In genomic region chr2:238586931-238587775, GRCh38 we compare ENCODE assay signal across 20 cellular contexts.
DNase-seq lines count a peak whose midpoint lies in the region; ATAC-seq and TF ChIP-seq lines count a peak whose summit lies in the region.
"Had no signal": no experiment of that assay in that cellular context is flagged by ENCODE, and none has a peak within 500 bp of the region (broad histone marks: within the 10 kb centered on the region; RNA-seq: fewer than 3 reads in every experiment).

No MANE protein-coding gene starts in this region.

- no peak overlapping the region for H3K4me2 ChIP-seq in mesendoderm (ENCODE audit: low read length)

- H3K4me3 ChIP-seq in mesendoderm (ENCODE audit: low read length) (no peak overlapping the region), spleen (no peak overlapping the region)
- H3K4me3 ChIP-seq: HAP-1, SJCRH30 had no signal

- H3K4me1 ChIP-seq in mesendoderm (ENCODE audit: control insufficient read depth, low read depth, low read length) = no peaks in the 10 kb centered on the region
- H3K4me1 ChIP-seq in spleen = no peaks in the 10 kb centered on the region
- H3K4me1 ChIP-seq: HAP-1, SJCRH30 had no signal

- no peak overlapping the region for H2BK120ac ChIP-seq in mesendoderm (ENCODE audit: low read depth, low read length)

- peaks cover 27% of the 10 kb centered on the region for H3K4me1 Mint-ChIP-seq in brain

- H4K8ac ChIP-seq in mesendoderm (ENCODE audit: low read depth, low read length) = no peak overlapping the region

- ATAC-seq in GM18511 (IDR thresholded peaks at IDR 0.05; ENCODE audit: unreplicated experiment) = no peak
- no peak for ATAC-seq in HG03571 (IDR thresholded peaks at IDR 0.05; ENCODE audit: unreplicated experiment)
- ATAC-seq: Panc1 had no signal

- H3K79me1 ChIP-seq in mesendoderm (ENCODE audit: low read length) = no peaks in the 10 kb centered on the region

- H3K36me3 ChIP-seq in mesendoderm (ENCODE audit: control insufficient read depth, insufficient read depth, low read length) (no peaks in the 10 kb centered on the region), spleen (no peaks in the 10 kb centered on the region)
- H3K36me3 ChIP-seq: HAP-1, SJCRH30 had no signal

- H3K27me3 ChIP-seq in mesendoderm (ENCODE audit: insufficient read depth, low read length, poor library complexity) (no peaks in the 10 kb centered on the region), spleen (replicated peaks in 1 of 7) (peaks cover 0 to 6% (median 0%) of the 10 kb centered on the region in 7 donors)
- H3K27me3 ChIP-seq: SJCRH30 had no signal

- H3K4me3 Mint-ChIP-seq in brain = peak overlapping the region in 4 of 5 experiments; percentile 34 to 61 (median 36)
- H3K4me3 Mint-ChIP-seq: CD14-positive monocyte had no signal

- no peaks in the 10 kb centered on the region for H3K36me3 Mint-ChIP-seq in brain
- H3K36me3 Mint-ChIP-seq: CD14-positive monocyte had no signal

- no peaks in the 10 kb centered on the region for H3K79me2 ChIP-seq in mesendoderm (ENCODE audit: control insufficient read depth, insufficient read depth, low read length)

- WGBS in mesendoderm (ENCODE audit: extremely low coverage, insufficient coverage, low lambda C conversion rate) = no CpG with 5 or more reads among the region's 16 CpGs
- 79 to 87% (median 82%) methylated on average over 12 to 16 of the region's 16 CpGs for WGBS in spleen, 5 donors

- H3K4ac ChIP-seq in mesendoderm (ENCODE audit: low read depth, low read length) = no peak overlapping the region

- no peak for TF ChIP-seq POLR2A in spleen (IDR thresholded peaks at IDR 0.05)

- no peak overlapping the region for H3K27ac ChIP-seq in mesendoderm (ENCODE audit: low read depth, low read length)
- H3K27ac ChIP-seq in spleen = no peak overlapping the region
- H3K27ac ChIP-seq: HL-60, SJCRH30 had no signal

- H3K9ac ChIP-seq in mesendoderm (ENCODE audit: low read length) = no peak overlapping the region

- H2AK5ac ChIP-seq in mesendoderm (ENCODE audit: low read length) = no peak overlapping the region

- H3K27me3 Mint-ChIP-seq in brain = no peaks in the 10 kb centered on the region

- DNase-seq in ELF-1 (ENCODE audit: low read depth, low spot score) = peak; percentile 61
- DNase-seq in mesendoderm = peak; percentile 16
- peak; percentile 62 for DNase-seq in spleen
- no peak for DNase-seq in SW 1271 (lab: John Stamatoyannopoulos, UW)
- no peak for DNase-seq in SKM-1 treated with dmso at 0.1 percent for 144 hours (lab: John Stamatoyannopoulos, UW; ENCODE audit: unreplicated experiment)
- DNase-seq: ACHN, GDM1, NCI-H1092, NCI-H1436 treated with DMSO at 0.1 percent for 48 hours, NCI-H2029 treated with DMSO at 0.1 percent for 48 hours, NCI-H2171, NCI-H526 had no signal

- TF ChIP-seq CTCF in brain (conservative IDR thresholded peaks at IDR 0.05) = no peak
- TF ChIP-seq CTCF in spleen (IDR thresholded peaks at IDR 0.05 in 8 of 11, conservative IDR thresholded peaks at IDR 0.05 in 3 of 11) = no peak

- peaks cover 0 to 5% (median 0%) of the 10 kb centered on the region in 8 donors for H3K9me3 ChIP-seq in spleen
- H3K9me3 ChIP-seq: HAP-1, SJCRH30 had no signal

- no peak overlapping the region for H3K18ac ChIP-seq in mesendoderm (ENCODE audit: low read length)

- peaks cover 7 to 21% (median 11%) of the 10 kb centered on the region in 5 experiments for H3K9me3 Mint-ChIP-seq in brain

- H2BK5ac ChIP-seq in mesendoderm (ENCODE audit: low read length) = no peak overlapping the region

- H4K5ac ChIP-seq in mesendoderm (ENCODE audit: low read length) = no peak overlapping the region

- intact Hi-C loops in spleen (cut with DNase I; ENCODE audit: low total_unique reads) = no loop called here

- H2BK15ac ChIP-seq in mesendoderm (replicated peaks; ENCODE audit: low read depth) = no peak overlapping the region

- H3K23ac ChIP-seq in mesendoderm (ENCODE audit: low read length) = no peak overlapping the region

- H3K27ac Mint-ChIP-seq in brain = peak overlapping the region; percentile 83 to 95 (median 93)

- no peak overlapping the region for H3K56ac ChIP-seq in mesendoderm (ENCODE audit: low read length)

Comparison
In these comparisons a context has a peak if more than half of its experiments do, and no peak if none do; other contexts are left out.
1. DNase-seq: peak in ELF-1 (single experiment), mesendoderm (single experiment) and spleen (single experiment); none in SW 1271 (0 of 2) and SKM-1 treated with dmso at 0.1 percent for 144 hours (single experiment).